Comparison of ENCODE assay signal across 8 cellular contexts in the genomic region with DNA sequence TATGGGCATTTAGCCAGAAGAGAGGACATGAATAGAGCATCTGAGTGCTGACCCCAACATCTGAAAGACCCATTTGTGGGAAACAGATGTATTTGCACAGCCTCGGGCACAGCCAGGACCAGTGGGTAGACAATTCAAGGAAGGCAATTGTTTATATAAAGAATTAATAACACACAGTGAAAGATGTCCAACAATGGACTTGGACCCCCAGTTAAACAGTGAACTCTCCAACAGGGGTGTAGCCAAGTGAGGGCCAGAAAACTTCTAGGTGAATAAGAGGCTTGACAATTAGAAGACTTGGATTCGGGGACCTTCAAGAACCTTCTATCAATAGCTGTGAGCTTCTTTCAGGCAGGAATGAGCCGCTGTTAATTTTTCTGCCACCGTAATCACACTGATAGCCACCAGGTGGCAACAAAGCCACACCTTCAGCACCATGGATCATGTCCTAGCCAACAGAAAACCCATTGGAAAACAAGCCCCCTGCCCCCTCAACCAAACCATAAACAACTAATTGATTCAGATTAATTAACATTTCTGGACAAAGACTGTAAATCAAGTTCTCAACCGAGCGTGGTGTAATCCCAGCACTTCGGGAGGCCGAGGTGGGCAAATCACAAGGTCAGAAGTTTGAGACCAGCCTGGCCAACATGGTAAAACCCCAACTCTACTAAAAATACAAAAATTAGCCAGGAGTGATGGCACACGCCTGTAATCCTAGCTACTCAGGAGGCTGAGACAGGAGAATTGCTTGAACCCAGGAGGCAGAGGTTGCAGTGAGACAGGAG. TPM values are rescaled to one million over a fixed set of nuclear protein-coding genes. Genes with fewer than 3 reads are reported as not detected.
A peak's percentile ranks its signal among the peaks of the same experiment; 100 is the strongest.
DNase-seq lines count a peak whose midpoint lies in the region; ATAC-seq, FAIRE-seq and TF ChIP-seq lines count a peak whose summit lies in the region.

No MANE protein-coding gene starts in this region.

- no peak overlapping the region for H3K4me3 ChIP-seq in astrocyte (ENCODE audit: insufficient read depth, low read depth, low read length)
- no peak overlapping the region for H3K4me3 ChIP-seq in right atrium auricular region
- H3K4me3 ChIP-seq in smooth muscle cell = no peak overlapping the region

- no peak overlapping the region for H3K4me3 Mint-ChIP-seq in astrocyte (ENCODE audit: unreplicated experiment)

- no peaks in the 10 kb centered on the region for H3K36me3 ChIP-seq in astrocyte (ENCODE audit: insufficient read depth, low read length)
- no peaks in the 10 kb centered on the region for H3K36me3 ChIP-seq in right atrium auricular region
- H3K36me3 ChIP-seq in smooth muscle cell (ENCODE audit: low read depth) = no peaks in the 10 kb centered on the region

- no peak overlapping the region for H3K27ac Mint-ChIP-seq in astrocyte (ENCODE audit: unreplicated experiment)

- ATAC-seq in GM19455 (IDR thresholded peaks at IDR 0.05; ENCODE audit: unreplicated experiment) (no peak), HG02981 (IDR thresholded peaks at IDR 0.05; ENCODE audit: unreplicated experiment) (no peak)

- peak; percentile 85 for TF ChIP-seq CTCF in LNCAP (IDR thresholded peaks at IDR 0.05)
- peak; percentile 74 for TF ChIP-seq CTCF in astrocyte (IDR thresholded peaks at IDR 0.05; ENCODE audit: insufficient read depth, low read depth, low read length)
- peak; percentile 48 to 69 for TF ChIP-seq CTCF in right atrium auricular region (IDR thresholded peaks at IDR 0.05)
- peak; percentile 67 for TF ChIP-seq CTCF in smooth muscle cell (IDR thresholded peaks at IDR 0.05; ENCODE audit: borderline replicate concordance, insufficient read depth, poor library complexity, severe bottlenecking)

- H3K27me3 ChIP-seq in astrocyte (ENCODE audit: insufficient read depth, low read length) (peaks cover 10% of the 10 kb centered on the region), right atrium auricular region (no peaks in the 10 kb centered on the region), smooth muscle cell (ENCODE audit: low read depth) (peaks cover 6% of the 10 kb centered on the region)

- 34% methylated on average over 9 of the region's 9 CpGs for WGBS in smooth muscle cell (ENCODE audit: low lambda C conversion rate)

- H3K36me3 Mint-ChIP-seq in astrocyte (ENCODE audit: low read depth, unreplicated experiment) = no peaks in the 10 kb centered on the region

- H3K9me3 ChIP-seq in astrocyte (ENCODE audit: insufficient read depth, low read depth, low read length) (no peaks in the 10 kb centered on the region), right atrium auricular region (no peaks in the 10 kb centered on the region), smooth muscle cell (replicated peaks; ENCODE audit: low read depth) (no peaks in the 10 kb centered on the region)

- H4K20me1 ChIP-seq in astrocyte (ENCODE audit: insufficient read depth, low read length) (no peaks in the 10 kb centered on the region), smooth muscle cell (ENCODE audit: low read depth) (no peaks in the 10 kb centered on the region)

- no peaks in the 10 kb centered on the region for H3K9me3 Mint-ChIP-seq in astrocyte (ENCODE audit: unreplicated experiment)

- FAIRE-seq in G401.6 (lab: Jason Lieb, UNC) = peak; percentile 72
- FAIRE-seq in astrocyte (lab: Jason Lieb, UNC) = no peak

- no peaks in the 10 kb centered on the region for H3F3A ChIP-seq in smooth muscle cell (ENCODE audit: low read depth)

- H2AFZ ChIP-seq in astrocyte (ENCODE audit: low read depth, low read length) (no peak overlapping the region), smooth muscle cell (ENCODE audit: low read depth) (no peak overlapping the region)

- H3K4me1 Mint-ChIP-seq in astrocyte (ENCODE audit: low read depth, unreplicated experiment) = no peaks in the 10 kb centered on the region

- H3K9ac ChIP-seq in astrocyte (ENCODE audit: low read length) (no peak overlapping the region), smooth muscle cell (ENCODE audit: low read depth) (no peak overlapping the region)

- DNase-seq in SKM-1 treated with dmso at 0.1 percent for 144 hours (lab: John Stamatoyannopoulos, UW; ENCODE audit: unreplicated experiment) (peak; percentile 38), astrocyte (ENCODE audit: low read depth) (no peak), right atrium auricular region (ENCODE audit: low spot score) (no peak), smooth muscle cell (lab: John Stamatoyannopoulos, UW; ENCODE audit: unreplicated experiment) (no peak)

- H3K4me2 ChIP-seq in astrocyte (ENCODE audit: low read length) (no peak overlapping the region), smooth muscle cell (no peak overlapping the region)

- H3K27ac ChIP-seq in astrocyte (ENCODE audit: low read depth, low read length) = no peak overlapping the region
- no peak overlapping the region for H3K27ac ChIP-seq in right atrium auricular region
- no peak overlapping the region for H3K27ac ChIP-seq in smooth muscle cell (ENCODE audit: low read depth)

- peaks cover 29% of the 10 kb centered on the region for H3K27me3 Mint-ChIP-seq in astrocyte (ENCODE audit: low read depth, unreplicated experiment)

- no peaks in the 10 kb centered on the region for H3K4me1 ChIP-seq in astrocyte (ENCODE audit: insufficient read depth, low read length)
- H3K4me1 ChIP-seq in right atrium auricular region = no peaks in the 10 kb centered on the region
- H3K4me1 ChIP-seq in smooth muscle cell (ENCODE audit: low read depth) = no peaks in the 10 kb centered on the region

- H3K79me2 ChIP-seq in astrocyte (ENCODE audit: insufficient read depth, low read length) = no peaks in the 10 kb centered on the region
- no peaks in the 10 kb centered on the region for H3K79me2 ChIP-seq in smooth muscle cell (ENCODE audit: low read depth)

RNA-seq across cellular contexts. Expression of a gene that starts 8.8 kb away (rescaled TPM):
- total RNA-seq in astrocyte (149 and 150 TPM in 2 replicates), right atrium auricular region (10 to 100 TPM; 29.4 to 30.5 TPM), smooth muscle cell (85.0 and 96.0 TPM in 2 replicates)
- 25.1 and 35.5 TPM in 2 replicates for polyA plus RNA-seq in smooth muscle cell

RNA-seq across cellular contexts. Expression of a gene that starts 58.6 kb away (rescaled TPM):
- 8.4 and 13.0 TPM in 2 replicates for total RNA-seq in astrocyte
- 10 to 100 TPM in 1 of 2 donors, 1 to 10 TPM in 1; 4.1 to 28.2 TPM for total RNA-seq in right atrium auricular region
- total RNA-seq in smooth muscle cell = 8.9 and 9.2 TPM in 2 replicates
- polyA plus RNA-seq in smooth muscle cell = 7.7 and 13.0 TPM in 2 replicates
